8 cellular contexts compared by ENCODE assay signal in genomic region chr17:3845361-3845753, GRCh38. TPM values are rescaled to one million over a fixed set of nuclear protein-coding genes. Genes with fewer than 3 reads are reported as not detected.
A peak's percentile ranks its signal among the peaks of the same experiment; 100 is the strongest.
DNase-seq lines count a peak whose midpoint lies in the region; ATAC-seq lines count a peak whose summit lies in the region.

No MANE protein-coding gene starts in this region.

- no peaks in the 10 kb centered on the region for H3K27me3 Mint-ChIP-seq in activated CD4-positive, alpha-beta T cell treated with anti-CD3 and anti-CD28 coated beads for 36 hours
- H3K27me3 Mint-ChIP-seq in stimulated activated naive CD8-positive, alpha-beta T cell treated with anti-CD3 and anti-CD28 coated beads, Interleukin-15, amount 100 ng/mL, for 72 hours = no peaks in the 10 kb centered on the region

- H3K9me3 Mint-ChIP-seq in activated CD4-positive, alpha-beta T cell treated with anti-CD3 and anti-CD28 coated beads for 36 hours (ENCODE audit: low read depth) = no peaks in the 10 kb centered on the region
- no peaks in the 10 kb centered on the region for H3K9me3 Mint-ChIP-seq in stimulated activated naive CD8-positive, alpha-beta T cell treated with anti-CD3 and anti-CD28 coated beads, Interleukin-15, amount 100 ng/mL, for 72 hours

- H3K4me1 ChIP-seq in endocrine pancreas (ENCODE audit: control insufficient read depth, insufficient read depth, low read length) (peaks cover 3% of the 10 kb centered on the region), muscle layer of colon (ENCODE audit: insufficient read depth, low read length) (peaks cover 15% of the 10 kb centered on the region)

- H3K36me3 ChIP-seq in endocrine pancreas (ENCODE audit: control insufficient read depth, insufficient read depth, low read length) (no peaks in the 10 kb centered on the region), muscle layer of colon (ENCODE audit: insufficient read depth, low read length) (peaks cover 14% of the 10 kb centered on the region)

- CTCF ChIA-PET in activated CD4-positive, alpha-beta T cell treated with anti-CD3 and anti-CD28 coated beads for 36 hours (lab: Charles Lee) = interaction anchor here (0.5 to 5.7 kb wide), 12 partner anchors 15 to 1393 kb away, joined by 3 to 86 read pairs (median 4); no protein-coding TSS in a partner anchor

- no peaks in the 10 kb centered on the region for H3K27me3 ChIP-seq in endocrine pancreas (ENCODE audit: control insufficient read depth, insufficient read depth, low read length)
- no peaks in the 10 kb centered on the region for H3K27me3 ChIP-seq in muscle layer of colon (ENCODE audit: control insufficient read depth in 1 of 2, insufficient read depth in 2 of 2, low read length in 2 of 2)

- intact Hi-C loops in activated CD4-positive, alpha-beta T cell treated with anti-CD3 and anti-CD28 coated beads for 36 hours (cut with DNase I, micrococcal nuclease) = no loop called here

- POLR2A ChIA-PET in activated CD4-positive, alpha-beta T cell treated with anti-CD3 and anti-CD28 coated beads for 36 hours (lab: Charles Lee) = interaction anchor here (0.5 to 1.6 kb wide), 3 partner anchors 107 to 176 kb away, joined by 3 to 5 read pairs (median 3); no protein-coding TSS in a partner anchor

- H3K4me3 ChIP-seq in endocrine pancreas (ENCODE audit: control insufficient read depth, insufficient read depth, low read length) (peak overlapping the region; percentile 82), muscle layer of colon (ENCODE audit: low read depth in 1 of 2, low read length in 2 of 2) (peak overlapping the region; percentile 71 to 95)

- H3K27ac Mint-ChIP-seq in activated CD4-positive, alpha-beta T cell treated with anti-CD3 and anti-CD28 coated beads for 36 hours = peak overlapping the region; percentile 91
- peak overlapping the region; percentile 97 to 98 for H3K27ac Mint-ChIP-seq in stimulated activated naive CD8-positive, alpha-beta T cell treated with anti-CD3 and anti-CD28 coated beads, Interleukin-15, amount 100 ng/mL, for 72 hours

- ATAC-seq in HG03571 (IDR thresholded peaks at IDR 0.05; ENCODE audit: unreplicated experiment) = peak; percentile 22
- peak; percentile 56 for ATAC-seq in activated CD4-positive, alpha-beta T cell treated with anti-CD3 and anti-CD28 coated beads for 36 hours
- peak; percentile 61 for ATAC-seq in stimulated activated naive CD8-positive, alpha-beta T cell treated with anti-CD3 and anti-CD28 coated beads, Interleukin-15, amount 100 ng/mL, for 72 hours

- DNase-seq in activated CD4-positive, alpha-beta T cell treated with anti-CD3 and anti-CD28 coated beads for 24 hours (ENCODE audit: low read depth in 2 of 2) = peak; percentile 12 to 28
- DNase-seq in activated CD4-positive, alpha-beta T cell treated with anti-CD3 and anti-CD28 coated beads for 1 hour = no peak
- peak; percentile 76 for DNase-seq in activated CD4-positive, alpha-beta T cell treated with anti-CD3 and anti-CD28 coated beads for 36 hours
- peak; percentile 49 to 69 for DNase-seq in stimulated activated naive CD8-positive, alpha-beta T cell treated with anti-CD3 and anti-CD28 coated beads, Interleukin-15, amount 100 ng/mL, for 72 hours
- no peak for DNase-seq in inferior parietal cortex (ENCODE audit: extremely low spot score)

- H3K9ac ChIP-seq in endocrine pancreas (ENCODE audit: control insufficient read depth, insufficient read depth, low read length) (peak overlapping the region; percentile 90), muscle layer of colon (ENCODE audit: low read length) (peak overlapping the region; percentile 37)

- H3K9me3 ChIP-seq in endocrine pancreas (ENCODE audit: control insufficient read depth, low read length) (no peaks in the 10 kb centered on the region), muscle layer of colon (ENCODE audit: low read length) (no peaks in the 10 kb centered on the region)

- peaks cover 21% of the 10 kb centered on the region for H3K4me1 Mint-ChIP-seq in activated CD4-positive, alpha-beta T cell treated with anti-CD3 and anti-CD28 coated beads for 36 hours
- peaks cover 30% of the 10 kb centered on the region for H3K4me1 Mint-ChIP-seq in stimulated activated naive CD8-positive, alpha-beta T cell treated with anti-CD3 and anti-CD28 coated beads, Interleukin-15, amount 100 ng/mL, for 72 hours

- H3K27ac ChIP-seq in muscle layer of colon (ENCODE audit: low read depth, low read length) = peak overlapping the region; percentile 90

- H3K4me3 Mint-ChIP-seq in activated CD4-positive, alpha-beta T cell treated with anti-CD3 and anti-CD28 coated beads for 36 hours = peak overlapping the region; percentile 84
- H3K4me3 Mint-ChIP-seq in stimulated activated naive CD8-positive, alpha-beta T cell treated with anti-CD3 and anti-CD28 coated beads, Interleukin-15, amount 100 ng/mL, for 72 hours = peak overlapping the region; percentile 91 to 96

- peaks cover 14% of the 10 kb centered on the region for H3K36me3 Mint-ChIP-seq in activated CD4-positive, alpha-beta T cell treated with anti-CD3 and anti-CD28 coated beads for 36 hours (ENCODE audit: low read depth)

RNA-seq across cellular contexts. Expression of gene NCBP3, which starts 0.7 kb away (rescaled TPM):
- 10 to 100 TPM; 35.9 to 44.6 TPM for total RNA-seq in activated CD4-positive, alpha-beta T cell treated with anti-CD3 and anti-CD28 coated beads for 36 hours

RNA-seq across cellular contexts. Expression of gene ITGAE, which starts 44.4 kb away (rescaled TPM):
- 10 to 100 TPM; 20.9 to 41.1 TPM for total RNA-seq in activated CD4-positive, alpha-beta T cell treated with anti-CD3 and anti-CD28 coated beads for 36 hours

RNA-seq across cellular contexts. Expression of gene CAMKK1, which starts 47.5 kb away (rescaled TPM):
- 1 to 10 TPM; 4.5 to 5.4 TPM for total RNA-seq in activated CD4-positive, alpha-beta T cell treated with anti-CD3 and anti-CD28 coated beads for 36 hours

Comparison
In these comparisons a context has a peak if more than half of its experiments do, and no peak if none do; other contexts are left out.
1. DNase-seq: peak in activated CD4-positive, alpha-beta T cell treated with anti-CD3 and anti-CD28 coated beads for 24 hours (2 of 2), activated CD4-positive, alpha-beta T cell treated with anti-CD3 and anti-CD28 coated beads for 36 hours (single experiment) and stimulated activated naive CD8-positive, alpha-beta T cell treated with anti-CD3 and anti-CD28 coated beads, Interleukin-15, amount 100 ng/mL, for 72 hours (2 of 2); none in activated CD4-positive, alpha-beta T cell treated with anti-CD3 and anti-CD28 coated beads for 1 hour (single experiment) and inferior parietal cortex (single experiment).
2. Peak in every context shown above with its lines, with median percentiles within 50 percentile points of each other: ATAC-seq.